ENCODE assay signal across 16 cellular contexts in genomic region chr1:168341576-168341975, GRCh38.
DNase-seq lines count a peak whose midpoint lies in the region; ATAC-seq and TF ChIP-seq lines count a peak whose summit lies in the region.
"Had no signal": no experiment of that assay in that cellular context is flagged by ENCODE, and none has a peak within 500 bp of the region (broad histone marks: within the 10 kb centered on the region; RNA-seq: fewer than 3 reads in every experiment).

No MANE protein-coding gene starts in this region.

- H3K36me3 ChIP-seq in PC-3 (ENCODE audit: low read depth, low read length) (no peaks in the 10 kb centered on the region), osteoblast (ENCODE audit: insufficient read depth, low read length) (no peaks in the 10 kb centered on the region), spleen (no peaks in the 10 kb centered on the region)
- H3K36me3 ChIP-seq: transverse colon had no signal

- no peaks in the 10 kb centered on the region for H3K9me2 ChIP-seq in PC-3 (replicated peaks; ENCODE audit: low read length)

- H3K27ac ChIP-seq in PC-3 (ENCODE audit: low read length) (no peak overlapping the region), osteoblast (ENCODE audit: low read depth, low read length) (no peak overlapping the region), spleen (peak overlapping the region in 3 of 8 donors; percentile 12 to 63 (median 37))

- H3K4me1 ChIP-seq in PC-3 (ENCODE audit: insufficient read depth, low read length): peaks cover 9% of the 10 kb centered on the region; the same call in 1 of the 2 replicates
- H3K4me1 ChIP-seq in osteoblast (ENCODE audit: insufficient read depth, low read length): peaks cover 15% of the 10 kb centered on the region
- H3K4me1 ChIP-seq in spleen: peaks cover 0 to 34% (median 14%) of the 10 kb centered on the region in 6 donors

- H4K20me1 ChIP-seq in PC-3 (ENCODE audit: low read length): no peaks in the 10 kb centered on the region
- H4K20me1 ChIP-seq in osteoblast (ENCODE audit: insufficient read depth, low read length): no peaks in the 10 kb centered on the region

- TF ChIP-seq POLR2A in spleen (IDR thresholded peaks at IDR 0.05): no peak

- H3K36me3 Mint-ChIP-seq in T-helper 1 cell treated with Interleukin-12 subunit alpha and Interleukin-12 subunit beta and Interleukin-4 antibody, amounts not matched to agents 30 μg/mL and 1 μg/mL, for 36 hours (ENCODE audit: low read depth): peaks cover 11% of the 10 kb centered on the region

- H3K4me2 ChIP-seq in PC-3 (ENCODE audit: low read length) (no peak overlapping the region), osteoblast (ENCODE audit: insufficient read depth, low read length) (peak overlapping the region; percentile 78)

- WGBS in spleen, 5 donors: 65 to 88% (median 80%) methylated on average over 3 of the region's 3 CpGs

- peak overlapping the region; percentile 71 for H3K27ac Mint-ChIP-seq in T-helper 1 cell treated with Interleukin-12 subunit alpha and Interleukin-12 subunit beta and Interleukin-4 antibody, amounts not matched to agents 30 μg/mL and 1 μg/mL, for 36 hours
- H3K27ac Mint-ChIP-seq: activated B cell treated with CpG ODN at 0.5 μM for 24 hours had no signal

- CTCF ChIA-PET in PC-3 (lab: Charles Lee): interaction anchor here (0.5 to 1.9 kb wide), 6 partner anchors 17 to 154 kb away, joined by 3 to 28 read pairs (median 8); no protein-coding TSS in a partner anchor

- intact Hi-C loops in PC-3 (cut with micrococcal nuclease) (loop anchor here (5.0 to 10.0 kb wide), 3 partner anchors 66 to 763 kb away; partner anchors contain the start of gene ATP1B1), spleen (cut with DNase I; ENCODE audit: low total_unique reads) (loop anchor here (5.0 to 10.0 kb wide), 2 partner anchors 233 to 1006 kb away; partner anchors contain the start of gene XCL1)

- peaks cover 4% of the 10 kb centered on the region for H3K9me3 Mint-ChIP-seq in T-helper 1 cell treated with Interleukin-12 subunit alpha and Interleukin-12 subunit beta and Interleukin-4 antibody, amounts not matched to agents 30 μg/mL and 1 μg/mL, for 36 hours
- H3K9me3 Mint-ChIP-seq: activated B cell treated with CpG ODN at 0.5 μM for 24 hours had no signal

- H3K4me3 ChIP-seq in PC-3 (ENCODE audit: low read length): no peak overlapping the region
- no peak overlapping the region for H3K4me3 ChIP-seq in cardiac fibroblast (replicated peaks in 1 of 2; ENCODE audit: low read depth in 2 of 2, low read length in 2 of 2)
- no peak overlapping the region for H3K4me3 ChIP-seq in osteoblast (ENCODE audit: insufficient read depth, low read length)
- no peak overlapping the region for H3K4me3 ChIP-seq in spleen
- H3K4me3 ChIP-seq: transverse colon had no signal

- H3K9ac ChIP-seq in PC-3 (ENCODE audit: low read length): no peak overlapping the region

- BruUV-seq in PC-3 (replicated peaks; lab: Mats Ljungman, UMichigan): no TSS peak

- H3K79me2 ChIP-seq in PC-3 (ENCODE audit: low read length) (no peaks in the 10 kb centered on the region), osteoblast (ENCODE audit: insufficient read depth, low read length) (no peaks in the 10 kb centered on the region)

- DNase-seq in T-helper 1 cell: no peak
- peak; percentile 59 for DNase-seq in PC-3
- DNase-seq in cardiac fibroblast (ENCODE audit: low read depth in 2 of 2): peak; percentile 49 to 65
- DNase-seq in osteoblast (ENCODE audit: insufficient read length, low spot score, missing footprints): peak; percentile 41
- DNase-seq in spleen: no peak
- no peak for DNase-seq in DMS 273 (lab: John Stamatoyannopoulos, UW; ENCODE audit: unreplicated experiment)
- DNase-seq: 8988T; activated B cell treated with CpG ODN at 0.5 μM for 24 hours; activated T-cell treated with anti-CD3 and anti-CD28 coated beads, Interleukin-2, amount 50 U/mL, for 48 hours; Calu3; mesenchymal stem cell; NCI-H187; occipital lobe; transverse colon had no signal

- no peaks in the 10 kb centered on the region for H3K9me3 ChIP-seq in PC-3 (ENCODE audit: low read length)
- H3K9me3 ChIP-seq in osteoblast (ENCODE audit: low read depth, low read length): no peaks in the 10 kb centered on the region
- no peaks in the 10 kb centered on the region for H3K9me3 ChIP-seq in spleen
- H3K9me3 ChIP-seq: transverse colon had no signal

- H3K4me1 Mint-ChIP-seq in T-helper 1 cell treated with Interleukin-12 subunit alpha and Interleukin-12 subunit beta and Interleukin-4 antibody, amounts not matched to agents 30 μg/mL and 1 μg/mL, for 36 hours (ENCODE audit: low read depth): peaks cover 51% of the 10 kb centered on the region

- no peaks in the 10 kb centered on the region for H3F3A ChIP-seq in PC-3 (ENCODE audit: low read length, unreplicated experiment)

- H3K27me3 ChIP-seq in PC-3 (ENCODE audit: low read length) (no peaks in the 10 kb centered on the region), osteoblast (ENCODE audit: insufficient read depth, low read length) (peaks cover 6% of the 10 kb centered on the region), spleen (replicated peaks in 1 of 7) (no peaks in the 10 kb centered on the region)
- H3K27me3 ChIP-seq: transverse colon had no signal

- peak overlapping the region; percentile 1 for H3K4me3 Mint-ChIP-seq in T-helper 1 cell treated with Interleukin-12 subunit alpha and Interleukin-12 subunit beta and Interleukin-4 antibody, amounts not matched to agents 30 μg/mL and 1 μg/mL, for 36 hours
- H3K4me3 Mint-ChIP-seq: activated B cell treated with CpG ODN at 0.5 μM for 24 hours had no signal

- ATAC-seq in PC-3 (peak; percentile 34), HG03175 (IDR thresholded peaks at IDR 0.05; ENCODE audit: unreplicated experiment) (no peak)

- peaks cover 3% of the 10 kb centered on the region for H3K27me3 Mint-ChIP-seq in T-helper 1 cell treated with Interleukin-12 subunit alpha and Interleukin-12 subunit beta and Interleukin-4 antibody, amounts not matched to agents 30 μg/mL and 1 μg/mL, for 36 hours (ENCODE audit: low read depth)
- H3K27me3 Mint-ChIP-seq: activated B cell treated with CpG ODN at 0.5 μM for 24 hours had no signal

- TF ChIP-seq CTCF in PC-3 (conservative IDR thresholded peaks at IDR 0.05; ENCODE audit: low read depth, low read length): no peak
- TF ChIP-seq CTCF in cardiac fibroblast (IDR thresholded peaks at IDR 0.05; ENCODE audit: low read depth, low read length): no peak
- TF ChIP-seq CTCF in osteoblast (IDR thresholded peaks at IDR 0.05; ENCODE audit: extremely low read depth, low read depth, low read length): no peak
- no peak for TF ChIP-seq CTCF in spleen (IDR thresholded peaks at IDR 0.05 in 8 of 11, conservative IDR thresholded peaks at IDR 0.05 in 3 of 11)

- H2AFZ ChIP-seq in PC-3 (ENCODE audit: low read length) (no peak overlapping the region), osteoblast (ENCODE audit: low read length) (no peak overlapping the region)

- POLR2A ChIA-PET in PC-3 (lab: Charles Lee; ENCODE audit: unreplicated experiment): no interaction called here

Comparison
In these comparisons a context has a peak if more than half of its experiments do, and no peak if none do; other contexts are left out.
1. DNase-seq: peak in PC-3 (single experiment), cardiac fibroblast (2 of 2) and osteoblast (single experiment); none in T-helper 1 cell (0 of 5), spleen (single experiment) and DMS 273 (single experiment).